Comparison of ENCODE assay signal across 1 cellular context in the genomic region with DNA sequence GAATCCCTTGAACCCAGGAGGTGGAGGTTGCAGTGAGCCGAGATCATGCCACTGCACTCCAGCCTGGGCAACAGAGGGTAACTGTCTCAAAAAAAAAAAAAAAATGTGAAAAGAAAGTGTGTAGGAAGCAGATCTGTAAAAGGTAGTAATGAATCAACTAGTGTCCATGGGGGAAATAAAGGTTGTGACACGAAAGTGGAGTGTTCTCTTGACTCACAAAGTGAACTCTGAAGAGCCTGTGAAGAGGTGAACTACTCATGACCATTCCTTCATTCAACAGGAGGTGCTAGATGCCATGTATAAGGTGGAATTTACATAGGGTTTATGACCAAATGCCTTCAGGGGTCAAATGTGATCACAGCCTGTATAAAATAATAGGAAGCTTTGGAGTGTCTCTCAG.
TF ChIP-seq lines count a peak whose summit lies in the region.

No MANE protein-coding gene starts in this region.

TF ChIP-seq in HepG2, 621 proteins besides CTCF, POLR2A, EP300 and RAD21:
- no peak for TF ChIP-seq ZNF629 (CRISPR knock-in tag; conservative IDR thresholded peaks at IDR 0.05)
